In the genomic region with DNA sequence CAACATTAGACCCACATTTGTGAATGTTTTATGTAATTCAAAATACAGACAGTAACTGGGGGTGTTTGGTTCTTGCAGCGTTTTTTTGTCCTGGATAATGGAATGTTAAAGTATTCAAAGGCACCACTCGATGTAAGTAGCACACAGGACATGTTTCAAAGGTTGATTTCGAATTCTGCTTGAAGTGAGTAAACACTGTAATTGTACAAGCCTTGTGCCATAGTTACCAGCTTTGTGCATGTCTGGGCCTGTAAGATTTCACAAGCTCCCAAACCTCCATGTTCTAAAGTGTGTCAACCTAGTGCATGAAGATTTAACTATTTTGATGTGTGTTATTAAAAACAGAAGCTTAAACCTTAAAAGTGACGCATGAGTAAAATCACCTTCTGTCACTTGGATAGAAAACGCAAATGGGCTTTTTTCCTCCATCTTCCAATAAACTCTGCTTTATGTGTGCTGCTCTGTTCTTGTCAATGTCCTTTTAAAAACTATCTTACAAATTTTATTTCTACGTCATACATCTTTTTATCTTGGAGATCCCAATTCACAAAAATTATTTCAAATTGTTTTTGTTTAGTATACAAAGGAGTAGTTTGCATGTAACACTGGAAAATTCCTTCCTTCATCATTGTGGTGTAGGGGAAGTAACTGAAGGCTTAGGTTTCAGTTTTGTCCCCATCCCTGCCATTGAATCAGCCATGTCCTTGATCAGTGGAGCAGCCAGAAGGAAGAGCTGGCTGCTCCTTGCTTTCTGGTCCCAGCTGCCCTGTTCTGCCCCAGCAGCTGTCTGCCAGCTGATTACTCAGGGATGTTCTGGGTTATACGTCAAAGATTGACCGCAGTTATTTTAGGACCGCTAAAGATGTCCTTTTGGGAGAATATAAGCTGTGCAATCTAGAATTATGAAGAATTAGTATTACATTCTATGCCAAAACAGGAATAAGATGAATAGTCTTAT, we compare ENCODE assay signal across 18 cellular contexts.
DNase-seq lines count a peak whose midpoint lies in the region; ATAC-seq and TF ChIP-seq lines count a peak whose summit lies in the region.
"Had no signal": no experiment of that assay in that cellular context is flagged by ENCODE, and none has a peak within 500 bp of the region (broad histone marks: within the 10 kb centered on the region; RNA-seq: fewer than 3 reads in every experiment).

No MANE protein-coding gene starts in this region.

- H3K4me3 ChIP-seq in psoas muscle: no peak overlapping the region
- H3K4me3 ChIP-seq: BLaER1 treated with 17β-estradiol and CSF1 and Interleukin-3, amounts not matched to agents 10 nM and 100 nM; GM23338 had no signal

- peak; percentile 90 for ATAC-seq in esophagus mucosa
- peak; percentile 86 to 96 (median 95) for ATAC-seq in psoas muscle
- no peak for ATAC-seq in HG02798 (IDR thresholded peaks at IDR 0.05; ENCODE audit: poor library complexity, unreplicated experiment)
- ATAC-seq: activated CD4-positive, alpha-beta T cell treated with anti-CD3 and anti-CD28 coated beads for 36 hours; activated naive CD4-positive, alpha-beta T cell treated with anti-CD3 and anti-CD28 coated beads, Interleukin-2, amount 50 U/mL, for 72 hours; GM23338; PC-3; stimulated activated naive CD8-positive, alpha-beta T cell treated with anti-CD3 and anti-CD28 coated beads, Interleukin-15, amount 100 ng/mL, for 72 hours had no signal

- H3K27ac ChIP-seq in psoas muscle: peak overlapping the region; percentile 62
- H3K27ac ChIP-seq: BLaER1 treated with 17β-estradiol and CSF1 and Interleukin-3, amounts not matched to agents 10 nM and 100 nM had no signal

- no peak for TF ChIP-seq CTCF in psoas muscle (IDR thresholded peaks at IDR 0.05)

- intact Hi-C loops in psoas muscle (cut with DNase I): no loop called here

- 74 to 85% (median 75%) methylated on average over 9 of the region's 9 CpGs for WGBS in psoas muscle, 3 donors

- H3K4me1 ChIP-seq in psoas muscle: peaks cover 28% of the 10 kb centered on the region
- H3K4me1 ChIP-seq: BLaER1 treated with 17β-estradiol and CSF1 and Interleukin-3, amounts not matched to agents 10 nM and 100 nM had no signal

- DNase-seq in DMS79 (lab: John Stamatoyannopoulos, UW) (peak; percentile 74), NCI-H146 (lab: John Stamatoyannopoulos, UW) (peak; percentile 42), psoas muscle (peak in 1 of 2 donors; percentile 36), NCI-H1092 (lab: John Stamatoyannopoulos, UW) (no peak), superior temporal gyrus (ENCODE audit: extremely low spot score) (no peak)
- DNase-seq: activated CD4-positive, alpha-beta T cell treated with anti-CD3 and anti-CD28 coated beads for 36 hours; EL; hypothalamus; NCI-H446; PC-3; stimulated activated CD4-positive, alpha-beta T cell treated with anti-CD3 and anti-CD28 coated beads, Interleukin-15, amount 100 ng/mL, for 24 hours; stimulated activated naive CD8-positive, alpha-beta T cell treated with anti-CD3 and anti-CD28 coated beads, Interleukin-15, amount 100 ng/mL, for 72 hours; T1000 had no signal

- no peaks in the 10 kb centered on the region for H3K27me3 ChIP-seq in psoas muscle (ENCODE audit: insufficient read depth in 3 of 3, low read length in 2 of 3)
- H3K27me3 ChIP-seq: BLaER1 treated with 17β-estradiol and CSF1 and Interleukin-3, amounts not matched to agents 10 nM and 100 nM had no signal

- H3K9me3 ChIP-seq in psoas muscle: no peaks in the 10 kb centered on the region
- H3K9me3 ChIP-seq: BLaER1 treated with 17β-estradiol and CSF1 and Interleukin-3, amounts not matched to agents 10 nM and 100 nM had no signal

- peaks cover 6 to 67% of the 10 kb centered on the region in 2 donors for H3K36me3 ChIP-seq in psoas muscle (ENCODE audit: insufficient read depth in 1 of 2, low read depth in 1 of 2)
- H3K36me3 ChIP-seq: BLaER1 treated with 17β-estradiol and CSF1 and Interleukin-3, amounts not matched to agents 10 nM and 100 nM had no signal

Comparison
In these comparisons a context has a peak if more than half of its experiments do, and no peak if none do; other contexts are left out.
1. DNase-seq: peak in DMS79 (single experiment) and NCI-H146 (single experiment); none in NCI-H1092 (single experiment) and superior temporal gyrus (single experiment).